ENCODE assay signal across 12 cellular contexts in the genomic region with DNA sequence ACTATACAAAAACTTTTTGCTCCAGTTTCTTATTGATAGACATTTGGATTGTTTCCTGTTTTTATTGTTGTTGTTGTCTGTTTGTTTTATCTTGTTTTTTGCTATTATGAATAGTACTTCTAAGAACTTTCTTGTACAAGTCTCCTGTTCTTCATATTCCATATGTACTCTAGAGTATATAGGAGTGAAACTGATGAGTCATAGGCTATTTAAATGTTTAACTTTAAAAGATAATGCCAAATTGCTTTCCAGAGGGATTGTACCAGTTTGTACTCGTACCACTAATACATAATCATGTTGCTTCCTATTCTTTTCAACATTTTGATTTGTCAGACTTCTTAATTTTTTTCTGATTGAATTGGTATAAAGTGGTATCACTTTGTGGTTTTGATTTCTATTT. TPM values are rescaled to one million over a fixed set of nuclear protein-coding genes. Genes with fewer than 3 reads are reported as not detected.
DNase-seq lines count a peak whose midpoint lies in the region; ATAC-seq, FAIRE-seq and TF ChIP-seq lines count a peak whose summit lies in the region.
"Had no signal": no experiment of that assay in that cellular context is flagged by ENCODE, and none has a peak within 500 bp of the region (broad histone marks: within the 10 kb centered on the region; RNA-seq: fewer than 3 reads in every experiment).

No MANE protein-coding gene starts in this region.

- H2BK5ac ChIP-seq in IMR-90 (ENCODE audit: low read depth, low read length, poor library complexity, severe bottlenecking), result no peak overlapping the region

- DNase-seq in IMR-90 (no peak), bronchial epithelial cell (ENCODE audit: low read depth) (peak; percentile 72), frontal cortex (ENCODE audit: low spot score in 2 of 2) (no peak), iPS-NIHi11 (ENCODE audit: low spot score) (no peak), DMS53 (lab: John Stamatoyannopoulos, UW) (no peak), upper lobe of right lung (no peak), lower lobe of right lung (no peak)
- DNase-seq: AML-193, HCEC 1CT had no signal

- H3K4me1 ChIP-seq in IMR-90 (ENCODE audit: control insufficient read depth, insufficient read depth, low read length), result peaks cover 3% of the 10 kb centered on the region
- H3K4me1 ChIP-seq in upper lobe of right lung, result no peaks in the 10 kb centered on the region
- H3K4me1 ChIP-seq in lower lobe of right lung, result no peaks in the 10 kb centered on the region
- H3K4me1 ChIP-seq: BLaER1 had no signal

- H2AFZ ChIP-seq in IMR-90 (replicated peaks; ENCODE audit: low read length, poor library complexity), result no peak overlapping the region

- H3K9me3 ChIP-seq in IMR-90 (ENCODE audit: control insufficient read depth, insufficient read depth, low read length) (peaks cover 11% of the 10 kb centered on the region), upper lobe of right lung (peaks cover 5% of the 10 kb centered on the region), lower lobe of right lung (peaks cover 17% of the 10 kb centered on the region)

- no CpG with 5 or more reads among the region's 1 CpG for WGBS in IMR-90 (ENCODE audit: extremely low coverage in 2 of 2, insufficient read length in 1 of 2), 2 experiments

- CTCF ChIA-PET in IMR-90 (lab: Yijun Ruan, JAX), result interaction anchor here (1.5 kb wide), 1 partner anchor 10 kb away, joined by 3 read pairs; no protein-coding TSS in a partner anchor

- no peak for ATAC-seq in IMR-90 (ENCODE audit: low read depth)
- ATAC-seq in upper lobe of right lung, result no peak
- no peak for ATAC-seq in lower lobe of right lung
- ATAC-seq: HepG2 had no signal

- no peak overlapping the region for H3K4ac ChIP-seq in IMR-90 (ENCODE audit: low read depth, low read length)

- intact Hi-C loops in IMR-90 (cut with micrococcal nuclease) (no loop called here), upper lobe of right lung (cut with DNase I) (no loop called here), lower lobe of right lung (cut with DNase I) (no loop called here)

- H3K23ac ChIP-seq in IMR-90 (ENCODE audit: low read depth, low read length), result no peak overlapping the region

- H3K4me3 ChIP-seq in IMR-90 (ENCODE audit: insufficient read depth, low read depth, low read length) (no peak overlapping the region), bronchial epithelial cell (ENCODE audit: low read depth, low read length) (no peak overlapping the region), upper lobe of right lung (no peak overlapping the region), lower lobe of right lung (no peak overlapping the region)
- H3K4me3 ChIP-seq: BLaER1 had no signal

- no peak overlapping the region for H3K14ac ChIP-seq in IMR-90 (replicated peaks; ENCODE audit: low read depth, low read length)

- H2AK9ac ChIP-seq in IMR-90 (replicated peaks; ENCODE audit: low read depth, low read length, poor library complexity), result no peak overlapping the region

- no peak overlapping the region for H3K18ac ChIP-seq in IMR-90 (ENCODE audit: low read depth, low read length)

- no peak overlapping the region for H2AK5ac ChIP-seq in IMR-90 (ENCODE audit: low read depth, low read length)

- H3K36me3 ChIP-seq in IMR-90 (ENCODE audit: control insufficient read depth, insufficient read depth, low read length) (peaks cover 3% of the 10 kb centered on the region; the same call in 1 of the 2 replicates), bronchial epithelial cell (ENCODE audit: control insufficient read depth, insufficient read depth, low read length) (no peaks in the 10 kb centered on the region), upper lobe of right lung (no peaks in the 10 kb centered on the region), lower lobe of right lung (no peaks in the 10 kb centered on the region)
- H3K36me3 ChIP-seq: BLaER1 had no signal

- no peaks in the 10 kb centered on the region for H4K20me1 ChIP-seq in IMR-90 (ENCODE audit: insufficient read depth, low read length)
- H4K20me1 ChIP-seq: BLaER1 had no signal

- H2BK20ac ChIP-seq in IMR-90 (ENCODE audit: low read depth, low read length), result no peak overlapping the region

- TF ChIP-seq CTCF in IMR-90 (conservative IDR thresholded peaks at IDR 0.05; ENCODE audit: low read depth, low read length) (no peak), bronchial epithelial cell (IDR thresholded peaks at IDR 0.05; ENCODE audit: insufficient read depth, low read length, severe bottlenecking) (no peak), upper lobe of right lung (IDR thresholded peaks at IDR 0.05) (no peak), lower lobe of right lung (IDR thresholded peaks at IDR 0.05) (no peak)

- H3K9ac ChIP-seq in IMR-90 (ENCODE audit: low read depth, low read length), result no peak overlapping the region
- H3K9ac ChIP-seq: BLaER1 had no signal

- no peaks in the 10 kb centered on the region for H3K79me1 ChIP-seq in IMR-90 (ENCODE audit: low read depth in 1 of 2, low read length in 2 of 2)

- no peak overlapping the region for H4K5ac ChIP-seq in IMR-90 (ENCODE audit: low read depth, low read length)

- H3K4me2 ChIP-seq in IMR-90 (ENCODE audit: low read depth, low read length), result no peak overlapping the region
- H3K4me2 ChIP-seq: BLaER1 had no signal

- H3K27me3 ChIP-seq in IMR-90 (ENCODE audit: control insufficient read depth, insufficient read depth, low read length) (no peaks in the 10 kb centered on the region), bronchial epithelial cell (ENCODE audit: control insufficient read depth, insufficient read depth, low read length) (no peaks in the 10 kb centered on the region), upper lobe of right lung (no peaks in the 10 kb centered on the region), lower lobe of right lung (ENCODE audit: low read depth) (no peaks in the 10 kb centered on the region)
- H3K27me3 ChIP-seq: BLaER1 had no signal

- no peak overlapping the region for H2BK120ac ChIP-seq in IMR-90 (ENCODE audit: low read depth, low read length)

- no TSS peak for BruUV-seq in IMR-90 (replicated peaks; lab: Mats Ljungman, UMichigan)

- FAIRE-seq in bronchial epithelial cell (lab: Jason Lieb, UNC) (no peak), frontal cortex (lab: Jason Lieb, UNC) (peak; percentile 10)
- FAIRE-seq: HepG2, HTR-8/SVneo had no signal

- no peak overlapping the region for H4K8ac ChIP-seq in IMR-90 (ENCODE audit: low read depth in 2 of 2, low read length in 2 of 2)

- H4K91ac ChIP-seq in IMR-90 (ENCODE audit: insufficient read depth, low read depth, low read length), result no peak overlapping the region

- dilution Hi-C loops in IMR-90 (cut with HindIII; ENCODE audit: low sequenced_read_pairs, unreplicated experiment), result no loop called here

- POLR2A ChIA-PET in IMR-90 (lab: Charles Lee; ENCODE audit: unreplicated experiment), result no interaction called here

- TF ChIP-seq RAD21 in IMR-90 (IDR thresholded peaks at IDR 0.05; ENCODE audit: low read length), result no peak

- H2BK15ac ChIP-seq in IMR-90 (ENCODE audit: low read depth, low read length), result no peak overlapping the region

- no peak overlapping the region for H3K27ac ChIP-seq in IMR-90 (ENCODE audit: insufficient read depth, low read length)
- H3K27ac ChIP-seq in upper lobe of right lung, result no peak overlapping the region
- no peak overlapping the region for H3K27ac ChIP-seq in lower lobe of right lung
- H3K27ac ChIP-seq: BLaER1 had no signal

- in situ Hi-C loops in IMR-90 (cut with MboI; ENCODE audit: low sequenced_read_pairs), result no loop called here

- no peak for TF ChIP-seq POLR2A in IMR-90 (IDR thresholded peaks at IDR 0.05; ENCODE audit: low read depth, low read length)

- no peaks in the 10 kb centered on the region for H3K9me1 ChIP-seq in IMR-90 (ENCODE audit: insufficient read depth, low read length)

- H3K56ac ChIP-seq in IMR-90 (ENCODE audit: extremely low read depth, insufficient read depth, low read length), result no peak overlapping the region

TF ChIP-seq in IMR-90, 13 proteins besides CTCF, POLR2A, EP300 and RAD21 (continues in another document):
- TF ChIP-seq, protein P1, sequence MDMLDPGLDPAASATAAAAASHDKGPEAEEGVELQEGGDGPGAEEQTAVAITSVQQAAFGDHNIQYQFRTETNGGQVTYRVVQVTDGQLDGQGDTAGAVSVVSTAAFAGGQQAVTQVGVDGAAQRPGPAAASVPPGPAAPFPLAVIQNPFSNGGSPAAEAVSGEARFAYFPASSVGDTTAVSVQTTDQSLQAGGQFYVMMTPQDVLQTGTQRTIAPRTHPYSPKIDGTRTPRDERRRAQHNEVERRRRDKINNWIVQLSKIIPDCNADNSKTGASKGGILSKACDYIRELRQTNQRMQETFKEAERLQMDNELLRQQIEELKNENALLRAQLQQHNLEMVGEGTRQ (IDR thresholded peaks at IDR 0.05; ENCODE audit: low read depth, low read length), result no peak
- TF ChIP-seq MAFK (IDR thresholded peaks at IDR 0.05; ENCODE audit: low read depth, low read length), result no peak
- TF ChIP-seq CEBPB (IDR thresholded peaks at IDR 0.05; ENCODE audit: low read depth, low read length), result no peak
- 0 out of 2 replicates have a peak, but pooled peaks have one; percentile 27 for TF ChIP-seq FOS (IDR thresholded peaks at IDR 0.05; ENCODE audit: low read depth, low read length)
- no peak for TF ChIP-seq CHD1 (IDR thresholded peaks at IDR 0.05; ENCODE audit: low read depth, low read length)
- TF ChIP-seq BHLHE40 (IDR thresholded peaks at IDR 0.05; ENCODE audit: low read depth, low read length), result no peak
- no peak for TF ChIP-seq RCOR1 (IDR thresholded peaks at IDR 0.05; ENCODE audit: insufficient replicate concordance, low read length)
- no peak for TF ChIP-seq MAZ (IDR thresholded peaks at IDR 0.05; ENCODE audit: borderline replicate concordance, low read depth, low read length)
- no peak for TF ChIP-seq SMC3 (IDR thresholded peaks at IDR 0.05; ENCODE audit: low read depth, low read length)

RNA-seq across cellular contexts. Expression of gene LRRC49, which starts 19.6 kb away (rescaled TPM):
- total RNA-seq in IMR-90 (2012; rRNA removed) (16.8 and 19.2 TPM in 2 replicates), bronchial epithelial cell (4.7 and 5.5 TPM in 2 replicates), frontal cortex (145 TPM), upper lobe of right lung (4.3 TPM), lower lobe of right lung (7.3 TPM)
- 7.2 and 8.6 TPM in 2 replicates for polyA plus RNA-seq in IMR-90 (2012; rRNA removed)
- polyA plus RNA-seq in IMR-90 (2012; cell fraction: cytosol; rRNA removed), result 3.8 TPM in 2 replicates
- 5.3 and 21.3 TPM in 2 replicates for polyA plus RNA-seq in IMR-90 (2012; cell fraction: nucleus; rRNA removed; ENCODE audit: low replicate concordance)

RNA-seq across cellular contexts. Expression of gene THAP10, which starts 20.0 kb away (rescaled TPM):
- total RNA-seq in IMR-90 (2012; rRNA removed), result 2.3 and 3.6 TPM in 2 replicates
- polyA plus RNA-seq in IMR-90 (2012; rRNA removed), result 2.8 and 3.0 TPM in 2 replicates
- 1.6 and 1.8 TPM in 2 replicates for polyA plus RNA-seq in IMR-90 (2012; cell fraction: cytosol; rRNA removed)
- 0.86 and 1.4 TPM in 2 replicates for polyA plus RNA-seq in IMR-90 (2012; cell fraction: nucleus; rRNA removed; ENCODE audit: low replicate concordance)
- total RNA-seq in bronchial epithelial cell, result 0.79 and 1.3 TPM in 2 replicates
- 7.3 TPM for total RNA-seq in frontal cortex
- total RNA-seq in upper lobe of right lung, result 1.5 TPM
- total RNA-seq in lower lobe of right lung, result 2.4 TPM

RNA-seq across cellular contexts. Expression of gene LARP6, which starts 58.2 kb away (rescaled TPM):
- total RNA-seq in IMR-90 (2012; rRNA removed), result 36.4 and 78.3 TPM in 2 replicates
- polyA plus RNA-seq in IMR-90 (2012; rRNA removed), result 135 and 146 TPM in 2 replicates
- polyA plus RNA-seq in IMR-90 (2012; cell fraction: cytosol; rRNA removed), result 160 and 262 TPM in 2 replicates
- 56.0 and 108 TPM in 2 replicates for polyA plus RNA-seq in IMR-90 (2012; cell fraction: nucleus; rRNA removed; ENCODE audit: low replicate concordance)
- total RNA-seq in bronchial epithelial cell, result 41.1 and 42.1 TPM in 2 replicates
- total RNA-seq in frontal cortex, result 16.3 TPM
- total RNA-seq in upper lobe of right lung, result 6.2 TPM
- total RNA-seq in lower lobe of right lung, result 7.5 TPM
